Comparison of ENCODE assay signal across 9 cellular contexts in the genomic region with DNA sequence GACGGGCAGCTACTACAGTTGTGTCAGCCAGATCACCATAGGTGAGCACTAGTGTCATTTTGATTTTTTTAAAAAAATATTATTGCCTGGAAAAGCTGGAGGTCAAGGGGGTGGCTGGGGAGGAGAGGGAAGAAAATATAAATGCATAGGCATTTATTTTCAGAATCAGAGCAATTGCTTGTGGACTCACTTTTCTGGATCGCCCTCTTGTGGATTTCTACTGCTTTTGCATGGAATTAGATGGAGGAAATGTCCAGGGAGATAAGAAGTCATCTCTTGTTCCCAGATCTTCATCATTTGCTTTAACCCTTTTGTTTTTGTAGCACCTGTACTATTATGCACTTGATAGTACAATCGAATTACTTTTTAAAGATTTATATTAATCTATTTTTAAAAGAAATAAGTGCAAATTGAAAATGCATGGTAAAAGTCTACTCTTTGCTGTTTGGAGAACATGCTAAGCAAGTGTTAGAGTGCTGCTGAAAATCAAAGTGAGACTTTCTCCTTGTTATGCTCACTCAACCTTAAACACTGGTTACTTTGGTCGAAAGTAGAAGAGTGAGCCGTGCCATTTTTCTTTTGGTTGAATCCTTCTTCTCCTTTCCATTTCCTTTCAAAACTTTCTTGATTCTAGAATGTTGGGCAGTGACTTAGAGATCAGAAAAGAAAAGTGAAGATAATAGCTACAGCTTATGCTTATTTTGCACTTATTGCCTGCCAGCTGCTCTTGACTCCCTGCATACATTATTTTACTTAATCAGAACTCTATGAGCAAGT.
A peak's percentile ranks its signal among the peaks of the same experiment; 100 is the strongest.
DNase-seq lines count a peak whose midpoint lies in the region; ATAC-seq, FAIRE-seq and TF ChIP-seq lines count a peak whose summit lies in the region.
"Had no signal": no experiment of that assay in that cellular context is flagged by ENCODE, and none has a peak within 500 bp of the region (broad histone marks: within the 10 kb centered on the region; RNA-seq: fewer than 3 reads in every experiment).

No MANE protein-coding gene starts in this region.

- no peak overlapping the region for H3K23ac ChIP-seq in H1 (ENCODE audit: insufficient read length)

- CTCF ChIA-PET in H1 (lab: Charles Lee; ENCODE audit: partially characterized antibody), result interaction anchor here (0.6 to 7.3 kb wide), 27 partner anchors 8 to 389 kb away, joined by 3 to 68 read pairs (median 4); no protein-coding TSS in a partner anchor

- H3K9ac ChIP-seq in H1 (replicated peaks in 1 of 4; ENCODE audit: extremely low read depth in 1 of 4, low read depth in 3 of 4, low read length in 3 of 4), result no peak overlapping the region

- no peak for TF ChIP-seq POLR2A in H1 (IDR thresholded peaks at IDR 0.05; ENCODE audit: control extremely low read depth in 1 of 2, low read depth in 2 of 2, low read length in 2 of 2)

- H3K27me3 ChIP-seq in H1 (replicated peaks in 1 of 4; ENCODE audit: control insufficient read depth in 3 of 4, extremely low read depth in 1 of 4, insufficient read depth in 3 of 4, low read length in 3 of 4), result no peaks in the 10 kb centered on the region

- 61% methylated on average over 5 of the region's 5 CpGs; no CpG with 5 or more reads in 1 of the 2 experiments for whole genome bisulfite sequencing in H1 (ENCODE audit: extremely low coverage in 1 of 2, insufficient coverage in 1 of 2, insufficient read length in 1 of 2, insufficient replicate concordance in 2 of 2, low coverage in 1 of 2, low lambda C conversion rate in 2 of 2, missing lambda C conversion rate in 1 of 2), 2 experiments

- peak; percentile 45 to 48 for TF ChIP-seq RAD21 in H1 (IDR thresholded peaks at IDR 0.05 in 1 of 2, conservative IDR thresholded peaks at IDR 0.05 in 1 of 2; ENCODE audit: low read depth in 2 of 2, low read length in 2 of 2)

- POLR2A ChIA-PET in H1 (lab: Charles Lee; ENCODE audit: partially characterized antibody), result interaction anchor here (1.1 kb wide), 1 partner anchor 63 kb away, joined by 3 read pairs; no protein-coding TSS in a partner anchor

- no peak for TF ChIP-seq EP300 in H1 (IDR thresholded peaks at IDR 0.05; ENCODE audit: borderline replicate concordance in 1 of 2, low read depth in 2 of 2, low read length in 2 of 2)

- no peaks in the 10 kb centered on the region for H3K23me2 ChIP-seq in H1 (ENCODE audit: low read depth, low read length)

- ATAC-seq in HG03039 (IDR thresholded peaks at IDR 0.05; ENCODE audit: unreplicated experiment), result peak; percentile 65
- ATAC-seq in HG02970 (IDR thresholded peaks at IDR 0.05; ENCODE audit: low FRiP score, unreplicated experiment), result no peak

- H2AK5ac ChIP-seq in H1 (ENCODE audit: low read depth, low read length), result no peak overlapping the region

- H4K5ac ChIP-seq in H1 (ENCODE audit: insufficient read length, low read depth, low read length), result no peak overlapping the region

- TF ChIP-seq CTCF in H1 (IDR thresholded peaks at IDR 0.05; ENCODE audit: control extremely low read depth in 1 of 3, insufficient read depth in 1 of 3, low read depth in 1 of 3, low read length in 3 of 3), result peak in 2 of 3 experiments; percentile 46 to 50; a peak in 2 of 4 replicates

- H3K79me1 ChIP-seq in H1 (ENCODE audit: low read depth, low read length), result no peaks in the 10 kb centered on the region

- DNase-seq in SKM-1 treated with dmso at 0.1 percent for 144 hours (lab: John Stamatoyannopoulos, UW; ENCODE audit: unreplicated experiment) (peak; percentile 10), SKM-1 (lab: John Stamatoyannopoulos, UW; ENCODE audit: unreplicated experiment) (no peak), NCI-H526 treated with DMSO at 0.1 percent for 48 hours (lab: John Stamatoyannopoulos, UW) (peak; percentile 20), H1 (ENCODE audit: low read depth in 1 of 2, low spot score in 2 of 2) (no peak), putamen (ENCODE audit: low spot score) (peak; percentile 15), germinal center (ENCODE audit: low spot score) (no peak)
- DNase-seq: activated naive CD8-positive, alpha-beta T cell treated with anti-CD3 and anti-CD28 coated beads, Interleukin-2, amount 10 ng/mL, durations not matched to agents 7 days and 5 days had no signal

- peak; percentile 32 for FAIRE-seq in H1 (lab: Jason Lieb, UNC)

- no peaks in the 10 kb centered on the region for H3K36me3 ChIP-seq in H1 (ENCODE audit: control insufficient read depth in 2 of 4, insufficient read depth in 4 of 4, low read length in 3 of 4)

- H2BK12ac ChIP-seq in H1 (ENCODE audit: low read depth, low read length), result no peak overlapping the region

- no peak overlapping the region for H2BK120ac ChIP-seq in H1 (replicated peaks; ENCODE audit: low read depth, low read length)

- H2BK5ac ChIP-seq in H1 (ENCODE audit: low read depth, low read length), result no peak overlapping the region

- no peaks in the 10 kb centered on the region for H4K20me1 ChIP-seq in H1 (replicated peaks in 1 of 2; ENCODE audit: control insufficient read depth in 1 of 2, insufficient read depth in 2 of 2, low read length in 2 of 2)

- no peak overlapping the region for H3K14ac ChIP-seq in H1 (ENCODE audit: insufficient read length)

- H3K4me3 ChIP-seq in H1 (ENCODE audit: extremely low read depth in 1 of 4, insufficient read depth in 2 of 4, low read depth in 3 of 4, low read length in 4 of 4), result no peak overlapping the region

- no peak overlapping the region for H3K4me2 ChIP-seq in H1 (ENCODE audit: insufficient read depth in 1 of 2, low read depth in 2 of 2, low read length in 2 of 2)

- no peak overlapping the region for H3K27ac ChIP-seq in H1 (ENCODE audit: low read depth, low read length)

- H3K79me2 ChIP-seq in H1 (ENCODE audit: control insufficient read depth in 1 of 2, insufficient read depth in 2 of 2, low read length in 2 of 2), result no peaks in the 10 kb centered on the region

- no peak overlapping the region for H2AFZ ChIP-seq in H1 (ENCODE audit: low read length)

- H4K8ac ChIP-seq in H1 (ENCODE audit: extremely low read depth, insufficient read depth, low read length), result no peak overlapping the region

- no peak overlapping the region for H2BK20ac ChIP-seq in H1 (ENCODE audit: low read length)

- no peak overlapping the region for H3K4ac ChIP-seq in H1 (replicated peaks; ENCODE audit: insufficient read length, low read depth, low read length)

- no peaks in the 10 kb centered on the region for H3K9me3 ChIP-seq in H1 (ENCODE audit: insufficient read depth in 2 of 2, low read depth in 1 of 2, low read length in 1 of 2)

- H3K18ac ChIP-seq in H1 (ENCODE audit: extremely low read depth, low read length), result no peak overlapping the region

- no peak overlapping the region for H2BK15ac ChIP-seq in H1 (ENCODE audit: low read length)

- no peak overlapping the region for H4K91ac ChIP-seq in H1 (replicated peaks; ENCODE audit: insufficient read length, low read length)

- H3K4me1 ChIP-seq in H1 (replicated peaks in 1 of 4; ENCODE audit: control insufficient read depth in 3 of 4, insufficient read depth in 4 of 4, low read length in 3 of 4), result no peaks in the 10 kb centered on the region

- H3K56ac ChIP-seq in H1 (replicated peaks; ENCODE audit: insufficient read length, low read depth, low read length), result no peak overlapping the region

TF ChIP-seq in H1, 55 proteins besides CTCF, POLR2A, EP300 and RAD21 (continues in another document):
- TF ChIP-seq KDM5A (IDR thresholded peaks at IDR 0.05; ENCODE audit: low read length), result no peak
- TF ChIP-seq RBBP5 (IDR thresholded peaks at IDR 0.05; ENCODE audit: borderline replicate concordance, low read depth, low read length), result no peak
- no peak for TF ChIP-seq BACH1 (IDR thresholded peaks at IDR 0.05; ENCODE audit: low read length)
- TF ChIP-seq RNF2 (IDR thresholded peaks at IDR 0.05; ENCODE audit: borderline replicate concordance, low read depth, low read length, missing control alignments, poor library complexity, severe bottlenecking), result no peak
- TF ChIP-seq EGR1 (IDR thresholded peaks at IDR 0.05; ENCODE audit: borderline replicate concordance, low read depth, low read length), result no peak
- TF ChIP-seq SIX5 (IDR thresholded peaks at IDR 0.05; ENCODE audit: low read depth, low read length), result no peak
- no peak for TF ChIP-seq POLR2AphosphoS5 (IDR thresholded peaks at IDR 0.05; ENCODE audit: low read depth, low read length)
- no peak for TF ChIP-seq PHF8 (conservative IDR thresholded peaks at IDR 0.05; ENCODE audit: low read depth, low read length)
- no peak for TF ChIP-seq CREB1 (IDR thresholded peaks at IDR 0.05)
- no peak for TF ChIP-seq ASH2L (IDR thresholded peaks at IDR 0.05; ENCODE audit: low read length)
- no peak for TF ChIP-seq TEAD4 (IDR thresholded peaks at IDR 0.05; ENCODE audit: low read depth, low read length)
- TF ChIP-seq CHD1 (IDR thresholded peaks at IDR 0.05; ENCODE audit: low read depth, low read length), result no peak
- TF ChIP-seq TBP (IDR thresholded peaks at IDR 0.05; ENCODE audit: low read depth, low read length), result no peak
- no peak for TF ChIP-seq CBX8 (IDR thresholded peaks at IDR 0.05; ENCODE audit: borderline replicate concordance, low read depth, low read length)
- TF ChIP-seq BCL11A (IDR thresholded peaks at IDR 0.05; ENCODE audit: low read depth in 2 of 2, low read length in 2 of 2), result no peak
- TF ChIP-seq, protein P1, sequence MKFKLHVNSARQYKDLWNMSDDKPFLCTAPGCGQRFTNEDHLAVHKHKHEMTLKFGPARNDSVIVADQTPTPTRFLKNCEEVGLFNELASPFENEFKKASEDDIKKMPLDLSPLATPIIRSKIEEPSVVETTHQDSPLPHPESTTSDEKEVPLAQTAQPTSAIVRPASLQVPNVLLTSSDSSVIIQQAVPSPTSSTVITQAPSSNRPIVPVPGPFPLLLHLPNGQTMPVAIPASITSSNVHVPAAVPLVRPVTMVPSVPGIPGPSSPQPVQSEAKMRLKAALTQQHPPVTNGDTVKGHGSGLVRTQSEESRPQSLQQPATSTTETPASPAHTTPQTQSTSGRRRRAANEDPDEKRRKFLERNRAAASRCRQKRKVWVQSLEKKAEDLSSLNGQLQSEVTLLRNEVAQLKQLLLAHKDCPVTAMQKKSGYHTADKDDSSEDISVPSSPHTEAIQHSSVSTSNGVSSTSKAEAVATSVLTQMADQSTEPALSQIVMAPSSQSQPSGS (IDR thresholded peaks at IDR 0.05; ENCODE audit: low read length), result no peak
- no peak for TF ChIP-seq SAP30 (IDR thresholded peaks at IDR 0.05; ENCODE audit: insufficient read depth, insufficient replicate concordance, low read length)

Comparison
In these comparisons a context has a peak if more than half of its experiments do, and no peak if none do; other contexts are left out.
1. DNase-seq: peak in SKM-1 treated with dmso at 0.1 percent for 144 hours (single experiment), NCI-H526 treated with DMSO at 0.1 percent for 48 hours (single experiment) and putamen (single experiment); none in SKM-1 (single experiment), H1 (0 of 2) and germinal center (single experiment).